In genomic region chr5:74254257-74254656, GRCh38 we compare ENCODE assay signal across 8 cellular contexts.
"Had no signal": no experiment of that assay in that cellular context is flagged by ENCODE, and none has a peak within 500 bp of the region (broad histone marks: within the 10 kb centered on the region; RNA-seq: fewer than 3 reads in every experiment).

No MANE protein-coding gene starts in this region.

- H3K4me3 Mint-ChIP-seq: GM23338, H9, HFFc6 had no signal

- H3K36me3 ChIP-seq: HAP-1 had no signal

- H3K27ac Mint-ChIP-seq: GM23338, H9, HFFc6 had no signal

- H3K9me3 Mint-ChIP-seq: GM23338, H9, HFFc6 had no signal

- H3K4me2 ChIP-seq: GM23338 had no signal

- DNase-seq: GOT3, H7, H9, HCEC 1CT, HFFc6 had no signal

- FAIRE-seq: H54 had no signal

- H3K4me1 ChIP-seq: HAP-1 had no signal

- H3K9me3 ChIP-seq: HAP-1 had no signal

- H3K4me3 ChIP-seq: GM23338, HAP-1 had no signal

- H2AFZ ChIP-seq: GM23338 had no signal
